ENCODE assay signal across 8 cellular contexts in the genomic region with DNA sequence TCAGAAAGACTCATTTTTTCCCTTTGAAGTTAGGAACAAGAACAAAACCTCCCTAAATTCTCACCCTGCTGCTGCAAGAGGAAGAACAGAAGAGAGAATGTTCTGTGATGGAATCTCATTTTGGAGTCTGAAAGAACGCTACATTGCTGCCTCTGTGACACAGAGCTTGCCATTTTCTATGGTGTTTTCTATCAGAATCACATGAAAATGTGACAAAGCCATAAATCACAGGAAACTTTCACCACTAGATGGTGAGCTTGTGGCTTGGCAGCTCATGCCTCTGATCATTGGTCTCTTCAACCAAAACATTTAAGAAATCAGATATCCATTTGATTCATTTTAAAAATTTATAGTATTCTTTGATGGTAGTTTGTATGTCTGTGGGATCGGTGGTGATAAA.
DNase-seq lines count a peak whose midpoint lies in the region; ATAC-seq, FAIRE-seq and TF ChIP-seq lines count a peak whose summit lies in the region.

No MANE protein-coding gene starts in this region.

- H3K4me3 ChIP-seq in ascending aorta, result no peak overlapping the region
- no peak overlapping the region for H3K4me3 ChIP-seq in kidney (ENCODE audit: low read length in 2 of 2)

- FAIRE-seq in kidney (lab: Jason Lieb, UNC), result no peak

- ATAC-seq in HG03460 (IDR thresholded peaks at IDR 0.05; ENCODE audit: unreplicated experiment) (peak; percentile 57), HG02840 (IDR thresholded peaks at IDR 0.05; ENCODE audit: low FRiP score, unreplicated experiment) (no peak), HG03097 (IDR thresholded peaks at IDR 0.05; ENCODE audit: low FRiP score, unreplicated experiment) (no peak)

- H3K9ac ChIP-seq in kidney (ENCODE audit: low read length in 2 of 2), result peak overlapping the region in 1 of 2 donors; percentile 29

- TF ChIP-seq CTCF in ascending aorta (IDR thresholded peaks at IDR 0.05) (peak in 2 of 3 experiments; percentile 11 to 31), kidney (IDR thresholded peaks at IDR 0.05; ENCODE audit: borderline replicate concordance, extremely low read depth, insufficient read depth) (peak; percentile 48)

- H3K36me3 ChIP-seq in ascending aorta (no peaks in the 10 kb centered on the region), kidney (ENCODE audit: control insufficient read depth in 1 of 2, insufficient read depth in 2 of 2, low read length in 2 of 2) (no peaks in the 10 kb centered on the region)

- no peaks in the 10 kb centered on the region for H3K9me3 ChIP-seq in ascending aorta
- H3K9me3 ChIP-seq in kidney (ENCODE audit: control insufficient read depth in 1 of 2, low read length in 2 of 2), result no peaks in the 10 kb centered on the region

- H3K4me1 ChIP-seq in ascending aorta, result no peaks in the 10 kb centered on the region
- H3K4me1 ChIP-seq in kidney (ENCODE audit: control insufficient read depth in 1 of 2, insufficient read depth in 1 of 2, low read depth in 1 of 2, low read length in 2 of 2), result peaks cover 0 to 14% of the 10 kb centered on the region in 2 donors

- DNase-seq in Ammon's horn (ENCODE audit: low spot score), result peak; percentile 78
- DNase-seq in ascending aorta (ENCODE audit: low spot score in 2 of 2), result no peak
- no peak for DNase-seq in kidney
- no peak for DNase-seq in NCI-H2227 treated with DMSO at 0.1 percent for 48 hours (lab: John Stamatoyannopoulos, UW)
- DNase-seq in activated T-cell treated with anti-CD3 and anti-CD28 coated beads, Interleukin-2, amount 50 U/mL, for 48 hours, result no peak

- H3K27ac ChIP-seq in ascending aorta (no peak overlapping the region), kidney (ENCODE audit: low read depth in 2 of 2, low read length in 2 of 2) (peak overlapping the region in 1 of 2 donors; percentile 14)

- no peaks in the 10 kb centered on the region for H3K27me3 ChIP-seq in ascending aorta

- intact Hi-C loops in ascending aorta (cut with DNase I), result loop anchor here (10.0 kb wide), 1 partner anchor 351 kb away; no protein-coding TSS in a partner anchor
- intact Hi-C loops in kidney (cut with DNase I), result no loop called here
